ENCODE assay signal across 8 cellular contexts in the genomic region with DNA sequence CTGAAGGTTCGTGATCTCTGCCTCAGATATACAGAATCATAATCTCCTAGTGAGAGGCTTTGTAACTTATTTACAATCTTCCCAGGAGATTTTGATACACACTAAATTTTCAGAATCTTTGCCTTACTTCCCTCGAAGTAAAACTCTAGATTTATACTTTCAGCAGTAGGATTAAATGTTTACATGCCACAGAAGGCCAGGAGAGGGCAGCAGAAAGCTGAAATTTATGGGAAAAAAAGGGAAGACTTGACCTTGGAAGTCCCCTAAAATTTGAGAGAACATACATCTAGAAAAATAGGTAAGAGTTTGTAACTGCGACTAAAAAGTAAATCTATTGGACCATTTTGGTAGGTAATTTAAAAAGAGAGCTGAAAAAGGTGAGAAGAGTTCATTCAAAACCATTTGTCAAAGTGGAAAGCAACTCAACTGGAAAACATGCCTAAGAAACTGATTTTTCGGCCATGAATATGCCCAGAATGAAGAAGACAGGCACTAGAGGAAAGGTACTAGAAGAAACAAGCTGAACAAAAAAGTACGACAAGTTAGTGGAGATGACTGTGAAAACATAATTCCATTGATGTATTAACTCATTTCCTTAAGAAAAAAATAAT.
A peak's percentile ranks its signal among the peaks of the same experiment; 100 is the strongest.
DNase-seq lines count a peak whose midpoint lies in the region; ATAC-seq and TF ChIP-seq lines count a peak whose summit lies in the region.

No MANE protein-coding gene starts in this region.

- DNase-seq in AG10803 (ENCODE audit: low read depth) (no peak), H4 (ENCODE audit: low spot score) (peak; percentile 31), RPMI7951 (ENCODE audit: low read depth) (peak; percentile 5), glomerular visceral epithelial cell (ENCODE audit: extremely low spot score) (peak; percentile 50), upper lobe of left lung (no peak), left colon (no peak)

- TF ChIP-seq CTCF in AG10803 (conservative IDR thresholded peaks at IDR 0.05; ENCODE audit: low read length), result peak; percentile 34
- peak in 5 of 6 experiments; percentile 24 to 55 (median 34) for TF ChIP-seq CTCF in upper lobe of left lung (IDR thresholded peaks at IDR 0.05)

- no peak for ATAC-seq in upper lobe of left lung (ENCODE audit: low FRiP score in 2 of 2)
- no peak for ATAC-seq in GM18909 (IDR thresholded peaks at IDR 0.05; ENCODE audit: poor library complexity, unreplicated experiment)
- ATAC-seq in GM21360 (IDR thresholded peaks at IDR 0.05; ENCODE audit: unreplicated experiment), result no peak
- ATAC-seq in left colon, result no peak

- H3K4me3 ChIP-seq in AG10803 (ENCODE audit: low read length) (no peak overlapping the region), upper lobe of left lung (no peak overlapping the region)

- no peaks in the 10 kb centered on the region for H3K4me1 ChIP-seq in upper lobe of left lung

- no peak overlapping the region for H3K27ac ChIP-seq in upper lobe of left lung

- TF ChIP-seq POLR2A in upper lobe of left lung (IDR thresholded peaks at IDR 0.05), result no peak

- H3K36me3 ChIP-seq in upper lobe of left lung, result no peaks in the 10 kb centered on the region

- 53 to 54% methylated on average over 5 of the region's 5 CpGs for WGBS in upper lobe of left lung, 2 donors

- no peaks in the 10 kb centered on the region for H3K9me3 ChIP-seq in upper lobe of left lung

- no peak for TF ChIP-seq EP300 in upper lobe of left lung (IDR thresholded peaks at IDR 0.05)

- intact Hi-C loops in left colon (cut with DNase I, micrococcal nuclease), result loop anchor here in 1 of 2 donors (10.0 kb wide), 1 partner anchor 487 kb away; no protein-coding TSS in a partner anchor

- H3K27me3 ChIP-seq in upper lobe of left lung, result no peaks in the 10 kb centered on the region

Comparison
In these comparisons a context has a peak if more than half of its experiments do, and no peak if none do; other contexts are left out.
1. DNase-seq: peak in H4 (single experiment), RPMI7951 (single experiment) and glomerular visceral epithelial cell (single experiment); none in AG10803 (single experiment), upper lobe of left lung (0 of 2) and left colon (0 of 2).